8 cellular contexts compared by ENCODE assay signal in the genomic region with DNA sequence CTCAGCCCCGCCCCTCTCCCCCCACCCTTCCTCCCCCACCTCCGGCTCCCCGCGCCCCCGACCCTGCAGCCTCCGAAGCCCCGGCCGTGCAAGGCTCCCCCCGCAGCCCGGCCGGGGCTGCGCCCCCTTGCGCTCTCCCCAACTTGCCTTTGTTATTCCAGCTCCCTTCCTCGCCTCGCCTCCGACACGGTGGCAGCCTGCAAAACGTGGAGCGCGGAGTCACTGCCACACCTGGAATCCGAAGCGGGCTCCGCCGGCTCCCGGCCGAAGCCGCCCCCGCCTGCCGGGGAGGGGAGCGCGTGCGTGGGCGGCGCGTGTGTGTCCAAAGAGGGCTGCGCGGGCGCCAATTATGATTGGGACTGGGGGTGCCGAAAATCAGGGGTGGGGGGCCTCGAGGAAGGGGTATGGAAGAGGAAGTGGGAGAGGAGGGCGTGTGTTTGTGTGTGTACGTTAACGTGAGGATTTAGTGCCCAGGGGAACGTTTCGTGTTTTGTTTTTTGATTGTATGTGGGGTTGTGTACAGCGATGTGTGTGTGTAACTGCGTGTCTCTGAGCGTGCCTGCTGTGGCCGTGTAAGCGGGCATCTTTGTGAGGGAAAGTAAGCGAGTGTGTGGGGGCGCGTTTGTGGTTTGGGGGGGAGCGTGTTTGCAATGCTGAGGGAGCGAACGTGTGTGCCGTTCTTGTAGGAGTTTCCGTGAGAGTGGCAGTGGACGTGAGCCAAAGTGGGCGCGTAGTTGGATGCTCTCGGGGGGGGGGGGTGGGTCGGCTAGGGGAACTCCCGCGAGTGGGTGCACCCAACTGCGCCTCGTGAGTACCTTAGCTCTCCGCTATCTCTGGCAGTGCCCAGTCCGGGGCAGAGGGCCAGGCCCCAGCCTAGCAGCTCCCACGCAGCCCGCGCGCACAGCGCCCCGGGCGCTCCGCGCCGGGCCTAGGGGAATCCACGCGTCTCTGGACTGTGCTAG. TPM values are rescaled to one million over a fixed set of nuclear protein-coding genes. Genes with fewer than 3 reads are reported as not detected.
DNase-seq lines count a peak whose midpoint lies in the region; ATAC-seq and FAIRE-seq lines count a peak whose summit lies in the region.

No MANE protein-coding gene starts in this region.

- peaks cover 12 to 23% (median 18%) of the 10 kb centered on the region in 3 donors for H3K27me3 Mint-ChIP-seq in naive B cell

- no peaks in the 10 kb centered on the region for H3K9me3 Mint-ChIP-seq in naive B cell

- no peak for FAIRE-seq in RCC 7860 (lab: Jason Lieb, UNC)

- H3K27ac Mint-ChIP-seq in naive B cell: peak overlapping the region; percentile 41 to 89 (median 84)

- ATAC-seq in naive B cell (ENCODE audit: low read depth in 2 of 2) (peak; percentile 30 to 31), HG02840 (IDR thresholded peaks at IDR 0.05; ENCODE audit: low FRiP score, unreplicated experiment) (no peak)

- H3K4me1 Mint-ChIP-seq in naive B cell: peaks cover 35 to 47% (median 38%) of the 10 kb centered on the region in 3 donors

- H3K4me3 Mint-ChIP-seq in naive B cell: peak overlapping the region; percentile 85 to 96 (median 95)

- DNase-seq in COR-L47 (lab: John Stamatoyannopoulos, UW) (peak; percentile 65), HuH-7.5 (ENCODE audit: low spot score) (peak; percentile 78), RCC 7860 (ENCODE audit: low spot score) (peak; percentile 54), fibroblast of peridontal ligament (ENCODE audit: extremely low read depth) (peak; percentile 92), naive B cell (peak; percentile 81)
- peak; percentile 74 for DNase-seq in activated T-helper 9 cell treated with anti-CD3 and anti-CD28 coated beads, Interleukin-2, amount 50 U/mL, for 16 hours (ENCODE audit: low read depth)
- DNase-seq in stimulated activated CD8-positive, alpha-beta memory T cell treated with anti-CD3 and anti-CD28 coated beads, Interleukin-7, amount 100 ng/mL, for 24 hours (ENCODE audit: low read depth): peak; percentile 59

- no peaks in the 10 kb centered on the region for H3K36me3 Mint-ChIP-seq in naive B cell

RNA-seq across cellular contexts. Expression of gene ZMIZ1, which starts 1.2 kb away (rescaled TPM):
- polyA plus RNA-seq in naive B cell (ENCODE audit: low read depth in 6 of 6): 1 to 10 TPM in 3 of 6 donors, under 1 TPM in 3; 0.11 to 2.9 (median 1.5) TPM
